In genomic region chr7:20785211-20786048, GRCh38 we compare ENCODE assay signal across 1 cellular context.
TF ChIP-seq lines count a peak whose summit lies in the region.

No MANE protein-coding gene starts in this region.

TF ChIP-seq in HCT116, 20 proteins besides CTCF, POLR2A, EP300 and RAD21 (continued from another document):
- no peak for TF ChIP-seq SP1 (IDR thresholded peaks at IDR 0.05; ENCODE audit: low read depth)
